ENCODE assay signal across 15 cellular contexts in the genomic region with DNA sequence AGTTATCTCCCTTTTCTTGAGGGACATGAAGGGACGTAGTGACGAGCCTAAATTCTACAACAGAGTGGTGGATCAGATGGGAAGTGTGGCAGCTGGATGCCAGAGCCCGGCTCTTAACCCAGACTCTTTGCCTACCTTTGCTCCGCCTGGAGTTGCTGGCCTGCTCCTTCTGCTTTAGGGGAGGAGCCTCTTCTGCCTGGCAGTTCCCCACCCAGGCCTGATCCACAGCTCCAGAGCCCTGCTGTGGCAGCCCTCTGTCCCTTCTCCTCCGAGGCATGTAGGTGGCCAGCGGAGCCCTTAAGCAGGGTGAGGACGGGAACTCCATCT. TPM values are rescaled to one million over a fixed set of nuclear protein-coding genes. Genes with fewer than 3 reads are reported as not detected.
A peak's percentile ranks its signal among the peaks of the same experiment; 100 is the strongest.
DNase-seq lines count a peak whose midpoint lies in the region; ATAC-seq, FAIRE-seq and TF ChIP-seq lines count a peak whose summit lies in the region.
"Had no signal": no experiment of that assay in that cellular context is flagged by ENCODE, and none has a peak within 500 bp of the region (broad histone marks: within the 10 kb centered on the region; RNA-seq: fewer than 3 reads in every experiment).

No MANE protein-coding gene starts in this region.

- dilution Hi-C loops in endothelial cell of umbilical vein (cut with MboI; ENCODE audit: extremely low pct_ligation_motif_present, low sequenced_read_pairs), result no loop called here

- no peaks in the 10 kb centered on the region for H3K79me2 ChIP-seq in endothelial cell of umbilical vein (ENCODE audit: control insufficient read depth, insufficient read depth, low read length)

- no peak for TF ChIP-seq EP300 in suprapubic skin (IDR thresholded peaks at IDR 0.05)

- TF ChIP-seq CTCF in endothelial cell of umbilical vein (IDR thresholded peaks at IDR 0.05; ENCODE audit: extremely low read depth in 1 of 2, insufficient read depth in 1 of 2, low read depth in 1 of 2, low read length in 2 of 2) (no peak), suprapubic skin (IDR thresholded peaks at IDR 0.05) (no peak)

- H3K27me3 Mint-ChIP-seq in activated CD8-positive, alpha-beta memory T cell treated with anti-CD3 and anti-CD28 coated beads, Interleukin-2, amount 10 ng/mL, durations not matched to agents 7 days and 5 days, result peaks cover 59% of the 10 kb centered on the region

- H3K4me3 Mint-ChIP-seq in activated CD8-positive, alpha-beta memory T cell treated with anti-CD3 and anti-CD28 coated beads, Interleukin-2, amount 10 ng/mL, durations not matched to agents 7 days and 5 days, result no peak overlapping the region
- H3K4me3 Mint-ChIP-seq: activated naive CD8-positive, alpha-beta T cell treated with anti-CD3 and anti-CD28 coated beads, Interleukin-2, amount 50 U/mL, for 24 hours; activated T-cell treated with anti-CD3 and anti-CD28 coated beads, Interleukin-2, amount 50 U/mL, for 24 hours; CD8-positive, alpha-beta memory T cell; T-cell had no signal

- no peak overlapping the region for H3K27ac Mint-ChIP-seq in activated CD8-positive, alpha-beta memory T cell treated with anti-CD3 and anti-CD28 coated beads, Interleukin-2, amount 10 ng/mL, durations not matched to agents 7 days and 5 days
- H3K27ac Mint-ChIP-seq: activated naive CD8-positive, alpha-beta T cell treated with anti-CD3 and anti-CD28 coated beads, Interleukin-2, amount 50 U/mL, for 24 hours; activated T-cell treated with anti-CD3 and anti-CD28 coated beads, Interleukin-2, amount 50 U/mL, for 24 hours; CD8-positive, alpha-beta memory T cell; T-cell had no signal

- no TSS peak for BruUV-seq in endothelial cell of umbilical vein (replicated peaks; lab: Mats Ljungman, UMichigan)

- no peak for ATAC-seq in activated CD8-positive, alpha-beta memory T cell treated with anti-CD3 and anti-CD28 coated beads, Interleukin-2, amount 10 ng/mL, durations not matched to agents 7 days and 5 days
- ATAC-seq: activated naive CD8-positive, alpha-beta T cell treated with anti-CD3 and anti-CD28 coated beads, Interleukin-2, amount 50 U/mL, for 24 hours; T-cell had no signal

- CTCF ChIA-PET in endothelial cell of umbilical vein (lab: Charles Lee), result interaction anchor here (1.0 to 12.9 kb wide), 5 partner anchors 29 to 66 kb away, joined by 5 to 173 read pairs (median 15); a partner anchor contains a TSS
- CTCF ChIA-PET in activated CD8-positive, alpha-beta memory T cell treated with anti-CD3 and anti-CD28 coated beads, Interleukin-2, amount 10 ng/mL, durations not matched to agents 7 days and 5 days (lab: Charles Lee), result interaction anchor here (1.0 to 13.8 kb wide), 6 partner anchors 42 to 221 kb away, joined by 3 to 202 read pairs (median 39); a partner anchor contains a TSS

- POLR2A ChIA-PET in endothelial cell of umbilical vein (lab: Charles Lee), result no interaction called here

- no peaks in the 10 kb centered on the region for H3K9me1 ChIP-seq in endothelial cell of umbilical vein (replicated peaks; ENCODE audit: control insufficient read depth, extremely low read depth, insufficient read depth, low read length)

- H3K36me3 Mint-ChIP-seq in activated CD8-positive, alpha-beta memory T cell treated with anti-CD3 and anti-CD28 coated beads, Interleukin-2, amount 10 ng/mL, durations not matched to agents 7 days and 5 days, result no peaks in the 10 kb centered on the region
- H3K36me3 Mint-ChIP-seq: CD8-positive, alpha-beta memory T cell; T-cell had no signal

- H3K4me2 ChIP-seq in endothelial cell of umbilical vein (ENCODE audit: insufficient read depth, low read length), result no peak overlapping the region

- H3K4me1 ChIP-seq in endothelial cell of umbilical vein (ENCODE audit: control insufficient read depth, extremely low read depth, insufficient read depth, low read length) (peaks cover 3% of the 10 kb centered on the region), suprapubic skin (peaks cover 49% of the 10 kb centered on the region)

- H3K9me3 ChIP-seq in MG63 (no peaks in the 10 kb centered on the region), endothelial cell of umbilical vein (replicated peaks; ENCODE audit: control insufficient read depth, insufficient read depth, low read length) (no peaks in the 10 kb centered on the region), suprapubic skin (no peaks in the 10 kb centered on the region)
- H3K9me3 ChIP-seq: psoas muscle had no signal

- intact Hi-C loops in endothelial cell of umbilical vein (cut with micrococcal nuclease), result no loop called here

- 33% methylated on average over 7 of the region's 7 CpGs for whole genome bisulfite sequencing in suprapubic skin

- peak overlapping the region; percentile 33 for H3K4me3 ChIP-seq in MG63
- H3K4me3 ChIP-seq in endothelial cell of umbilical vein (replicated peaks in 1 of 3; ENCODE audit: insufficient read depth in 1 of 3, low read depth in 1 of 3, low read length in 3 of 3), result no peak overlapping the region
- no peak overlapping the region for H3K4me3 ChIP-seq in suprapubic skin
- H3K4me3 ChIP-seq: psoas muscle had no signal

- H3K27me3 ChIP-seq in MG63, result no peaks in the 10 kb centered on the region
- peaks cover 24 to 32% of the 10 kb centered on the region in 2 experiments for H3K27me3 ChIP-seq in endothelial cell of umbilical vein (ENCODE audit: control insufficient read depth in 2 of 2, insufficient read depth in 2 of 2, low read length in 2 of 2)
- H3K27me3 ChIP-seq in suprapubic skin, result peaks cover 29% of the 10 kb centered on the region

- TF ChIP-seq POLR2A in endothelial cell of umbilical vein (IDR thresholded peaks at IDR 0.05; ENCODE audit: low read depth, low read length) (no peak), suprapubic skin (IDR thresholded peaks at IDR 0.05) (no peak)

- H3K4me1 Mint-ChIP-seq in activated CD8-positive, alpha-beta memory T cell treated with anti-CD3 and anti-CD28 coated beads, Interleukin-2, amount 10 ng/mL, durations not matched to agents 7 days and 5 days, result peaks cover 16% of the 10 kb centered on the region

- no peaks in the 10 kb centered on the region for H4K20me1 ChIP-seq in endothelial cell of umbilical vein (replicated peaks; ENCODE audit: control insufficient read depth, extremely low read depth, insufficient read depth, low read length)

- no peak overlapping the region for H2AFZ ChIP-seq in endothelial cell of umbilical vein (ENCODE audit: low read depth, low read length)

- no peak overlapping the region for H3K9ac ChIP-seq in endothelial cell of umbilical vein (replicated peaks; ENCODE audit: extremely low read depth, insufficient read depth, low read length)

- H3K36me3 ChIP-seq in MG63, result no peaks in the 10 kb centered on the region
- no peaks in the 10 kb centered on the region for H3K36me3 ChIP-seq in endothelial cell of umbilical vein (ENCODE audit: control insufficient read depth in 2 of 2, extremely low read depth in 1 of 2, insufficient read depth in 2 of 2, low read length in 2 of 2)
- H3K36me3 ChIP-seq in suprapubic skin, result no peaks in the 10 kb centered on the region

- DNase-seq in MG63 (peak; percentile 82), NCI-H524 treated with DMSO at 0.1 percent for 48 hours (lab: John Stamatoyannopoulos, UW) (peak; percentile 13), endothelial cell of umbilical vein (ENCODE audit: low read depth, low spot score) (no peak), suprapubic skin (ENCODE audit: low spot score in 2 of 2) (no peak), HUDEP-2 (lab: John Stamatoyannopoulos, UW; ENCODE audit: unreplicated experiment in 76 of 76) (no peak), AG08396 (ENCODE audit: low spot score) (no peak)
- no peak for DNase-seq in activated CD8-positive, alpha-beta memory T cell treated with anti-CD3 and anti-CD28 coated beads, Interleukin-2, amount 10 ng/mL, durations not matched to agents 7 days and 5 days
- DNase-seq: activated CD4-positive, alpha-beta T cell treated with anti-CD3 and anti-CD28 coated beads for 1 hour; activated naive CD8-positive, alpha-beta T cell treated with anti-CD3 and anti-CD28 coated beads, Interleukin-2, amount 50 U/mL, for 24 hours; activated T-cell treated with anti-CD3 and anti-CD28 coated beads, Interleukin-2, amount 50 U/mL, for 24 hours; CD8-positive, alpha-beta memory T cell; T-cell had no signal

- no peak overlapping the region for H3K27ac ChIP-seq in endothelial cell of umbilical vein (ENCODE audit: insufficient read depth, low read depth, low read length)
- peak overlapping the region; percentile 10 for H3K27ac ChIP-seq in suprapubic skin
- H3K27ac ChIP-seq: epithelial cell of prostate, psoas muscle had no signal

- no peaks in the 10 kb centered on the region for H3K9me3 Mint-ChIP-seq in activated CD8-positive, alpha-beta memory T cell treated with anti-CD3 and anti-CD28 coated beads, Interleukin-2, amount 10 ng/mL, durations not matched to agents 7 days and 5 days (ENCODE audit: low read depth)
- H3K9me3 Mint-ChIP-seq: activated naive CD8-positive, alpha-beta T cell treated with anti-CD3 and anti-CD28 coated beads, Interleukin-2, amount 50 U/mL, for 24 hours; activated T-cell treated with anti-CD3 and anti-CD28 coated beads, Interleukin-2, amount 50 U/mL, for 24 hours; CD8-positive, alpha-beta memory T cell; T-cell had no signal

- FAIRE-seq in endothelial cell of umbilical vein (lab: Jason Lieb, UNC), result peak; percentile 46
- FAIRE-seq: G401.6 had no signal

RNA-seq across cellular contexts. Expression of a gene that starts 2.3 kb away (rescaled TPM):
- 5.0 and 7.1 TPM in 2 replicates for total RNA-seq in MG63 (2014; rRNA removed; shearing (Covaris generic); ENCODE audit: low replicate concordance)
- total RNA-seq in endothelial cell of umbilical vein, result not detected in 2 replicates
- polyA plus RNA-seq in endothelial cell of umbilical vein, result not detected in 2 replicates
- polyA plus RNA-seq in endothelial cell of umbilical vein (2011; cell fraction: cytosol; rRNA removed), result not detected in 2 replicates
- 0.45 and 0.49 TPM in 2 replicates for polyA plus RNA-seq in endothelial cell of umbilical vein (2011; cell fraction: nucleus; rRNA removed)
- not detected in 2 replicates for polyA plus RNA-seq in endothelial cell of umbilical vein (2012)
- not detected in 2 replicates for polyA minus RNA-seq in endothelial cell of umbilical vein
- not detected for polyA minus RNA-seq in endothelial cell of umbilical vein (2011; cell fraction: cytosol; rRNA and poly(A)+ RNA removed)
- polyA minus RNA-seq in endothelial cell of umbilical vein (2011; cell fraction: nucleus; rRNA and poly(A)+ RNA removed), result not detected in 2 replicates
- 1 to 10 TPM in 2 of 4 donors, not detected in 2; 1.1 to 1.5 TPM for total RNA-seq in suprapubic skin
- under 1 TPM; 0.26 to 0.35 TPM for total RNA-seq in activated CD8-positive, alpha-beta memory T cell treated with anti-CD3 and anti-CD28 coated beads, Interleukin-2, amount 10 ng/mL, durations not matched to agents 7 days and 5 days
- total RNA-seq: CD8-positive, alpha-beta memory T cell; psoas muscle; T-cell had no signal
- polyA plus RNA-seq: CD8-positive, alpha-beta memory T cell had no signal

RNA-seq across cellular contexts. Expression of a gene that starts 27.8 kb away (rescaled TPM):
- 289 and 585 TPM in 2 replicates for total RNA-seq in MG63 (2014; rRNA removed; shearing (Covaris generic); ENCODE audit: low replicate concordance)
- total RNA-seq in endothelial cell of umbilical vein (515 and 523 TPM in 2 replicates), suprapubic skin (100 to 1,000 TPM; 115 to 747 (median 609) TPM)
- 2,063 and 2,352 TPM in 2 replicates for polyA plus RNA-seq in endothelial cell of umbilical vein
- polyA plus RNA-seq in endothelial cell of umbilical vein (2011; cell fraction: cytosol; rRNA removed), result 1,483 and 1,881 TPM in 2 replicates
- 831 and 861 TPM in 2 replicates for polyA plus RNA-seq in endothelial cell of umbilical vein (2011; cell fraction: nucleus; rRNA removed)
- 624 and 1,156 TPM in 2 replicates for polyA plus RNA-seq in endothelial cell of umbilical vein (2012)
- 1,491 and 1,574 TPM in 2 replicates for polyA minus RNA-seq in endothelial cell of umbilical vein
- 697 TPM for polyA minus RNA-seq in endothelial cell of umbilical vein (2011; cell fraction: cytosol; rRNA and poly(A)+ RNA removed)
- polyA minus RNA-seq in endothelial cell of umbilical vein (2011; cell fraction: nucleus; rRNA and poly(A)+ RNA removed), result 181 and 302 TPM in 2 replicates
- 100 to 1,000 TPM; 264 to 266 TPM for total RNA-seq in activated CD8-positive, alpha-beta memory T cell treated with anti-CD3 and anti-CD28 coated beads, Interleukin-2, amount 10 ng/mL, durations not matched to agents 7 days and 5 days

RNA-seq across cellular contexts. Expression of a gene that starts 30.4 kb away (rescaled TPM):
- 24.3 and 37.3 TPM in 2 replicates for total RNA-seq in MG63 (2014; rRNA removed; shearing (Covaris generic); ENCODE audit: low replicate concordance)
- 62.4 and 68.6 TPM in 2 replicates for total RNA-seq in endothelial cell of umbilical vein
- polyA plus RNA-seq in endothelial cell of umbilical vein, result 27.3 and 31.7 TPM in 2 replicates
- 47.3 and 53.1 TPM in 2 replicates for polyA plus RNA-seq in endothelial cell of umbilical vein (2011; cell fraction: cytosol; rRNA removed)
- polyA plus RNA-seq in endothelial cell of umbilical vein (2011; cell fraction: nucleus; rRNA removed), result 127 and 133 TPM in 2 replicates
- polyA plus RNA-seq in endothelial cell of umbilical vein (2012), result 21.3 and 57.6 TPM in 2 replicates
- polyA minus RNA-seq in endothelial cell of umbilical vein, result 20.6 and 29.7 TPM in 2 replicates
- polyA minus RNA-seq in endothelial cell of umbilical vein (2011; cell fraction: cytosol; rRNA and poly(A)+ RNA removed), result 41.8 TPM
- 34.9 and 40.2 TPM in 2 replicates for polyA minus RNA-seq in endothelial cell of umbilical vein (2011; cell fraction: nucleus; rRNA and poly(A)+ RNA removed)
- 10 to 100 TPM in 1 of 4 donors, 1 to 10 TPM in 3; 4.0 to 14.6 (median 5.9) TPM for total RNA-seq in suprapubic skin
- 100 to 1,000 TPM in 1 of 2 experiments, 10 to 100 TPM in 1; 89.5 to 107 TPM for total RNA-seq in activated CD8-positive, alpha-beta memory T cell treated with anti-CD3 and anti-CD28 coated beads, Interleukin-2, amount 10 ng/mL, durations not matched to agents 7 days and 5 days

RNA-seq across cellular contexts. Expression of a gene that starts 44.3 kb away (rescaled TPM):
- total RNA-seq in MG63 (2014; rRNA removed; shearing (Covaris generic); ENCODE audit: low replicate concordance), result 0.10 TPM in 1 of 2 replicates, not detected in the other
- total RNA-seq in endothelial cell of umbilical vein (not detected in 2 replicates), suprapubic skin (1 to 10 TPM in 2 of 4 donors, under 1 TPM in 1, not detected in 1; 0.73 to 1.2 (median 1.1) TPM)
- not detected in 2 replicates for polyA plus RNA-seq in endothelial cell of umbilical vein
- 0.03 TPM in 1 of 2 replicates, not detected in the other for polyA plus RNA-seq in endothelial cell of umbilical vein (2011; cell fraction: cytosol; rRNA removed)
- polyA plus RNA-seq in endothelial cell of umbilical vein (2011; cell fraction: nucleus; rRNA removed), result not detected in 2 replicates
- not detected in 2 replicates for polyA plus RNA-seq in endothelial cell of umbilical vein (2012)
- not detected in 2 replicates for polyA minus RNA-seq in endothelial cell of umbilical vein
- polyA minus RNA-seq in endothelial cell of umbilical vein (2011; cell fraction: cytosol; rRNA and poly(A)+ RNA removed), result 0.41 TPM
- polyA minus RNA-seq in endothelial cell of umbilical vein (2011; cell fraction: nucleus; rRNA and poly(A)+ RNA removed), result not detected in 2 replicates
- total RNA-seq in activated CD8-positive, alpha-beta memory T cell treated with anti-CD3 and anti-CD28 coated beads, Interleukin-2, amount 10 ng/mL, durations not matched to agents 7 days and 5 days, result not detected
- total RNA-seq: CD8-positive, alpha-beta memory T cell; psoas muscle; T-cell had no signal
- polyA plus RNA-seq: CD8-positive, alpha-beta memory T cell; psoas muscle had no signal

RNA-seq across cellular contexts. Expression of a gene that starts 54.0 kb away (rescaled TPM):
- 3.1 and 6.5 TPM in 2 replicates for total RNA-seq in MG63 (2014; rRNA removed; shearing (Covaris generic); ENCODE audit: low replicate concordance)
- 1.1 and 1.3 TPM in 2 replicates for total RNA-seq in endothelial cell of umbilical vein
- 1.4 TPM in 2 replicates for polyA plus RNA-seq in endothelial cell of umbilical vein
- polyA plus RNA-seq in endothelial cell of umbilical vein (2011; cell fraction: cytosol; rRNA removed), result 1.2 TPM in 2 replicates
- 0.96 and 0.98 TPM in 2 replicates for polyA plus RNA-seq in endothelial cell of umbilical vein (2011; cell fraction: nucleus; rRNA removed)
- 0.15 and 1.3 TPM in 2 replicates for polyA plus RNA-seq in endothelial cell of umbilical vein (2012)
- polyA minus RNA-seq in endothelial cell of umbilical vein, result 1.3 and 1.4 TPM in 2 replicates
- polyA minus RNA-seq in endothelial cell of umbilical vein (2011; cell fraction: cytosol; rRNA and poly(A)+ RNA removed), result 1.1 TPM
- polyA minus RNA-seq in endothelial cell of umbilical vein (2011; cell fraction: nucleus; rRNA and poly(A)+ RNA removed), result 0.34 and 0.43 TPM in 2 replicates
- 1 to 10 TPM in 2 of 4 donors, under 1 TPM in 2; 0.62 to 2.2 (median 1.1) TPM for total RNA-seq in suprapubic skin
- total RNA-seq in activated CD8-positive, alpha-beta memory T cell treated with anti-CD3 and anti-CD28 coated beads, Interleukin-2, amount 10 ng/mL, durations not matched to agents 7 days and 5 days, result under 1 TPM in 1 of 2 experiments, not detected in 1; 0.05 TPM
- total RNA-seq: CD8-positive, alpha-beta memory T cell had no signal
- polyA plus RNA-seq: CD8-positive, alpha-beta memory T cell had no signal

Comparison
In these comparisons a context has a peak if more than half of its experiments do, and no peak if none do; other contexts are left out.
1. DNase-seq: peak in MG63 (single experiment) and NCI-H524 treated with DMSO at 0.1 percent for 48 hours (single experiment); none in endothelial cell of umbilical vein (single experiment), suprapubic skin (0 of 2), HUDEP-2 (0 of 76), activated CD8-positive, alpha-beta memory T cell treated with anti-CD3 and anti-CD28 coated beads, Interleukin-2, amount 10 ng/mL, durations not matched to agents 7 days and 5 days (single experiment) and AG08396 (single experiment).